In genomic region chr1:246329900-246330299, GRCh38 we compare ENCODE assay signal across 9 cellular contexts.
DNase-seq lines count a peak whose midpoint lies in the region; ATAC-seq, FAIRE-seq and TF ChIP-seq lines count a peak whose summit lies in the region.
"Had no signal": no experiment of that assay in that cellular context is flagged by ENCODE, and none has a peak within 500 bp of the region (broad histone marks: within the 10 kb centered on the region; RNA-seq: fewer than 3 reads in every experiment).

No MANE protein-coding gene starts in this region.

- no peak overlapping the region for H3K27ac Mint-ChIP-seq in activated naive CD8-positive, alpha-beta T cell treated with anti-CD3 and anti-CD28 coated beads, Interleukin-2, amount 10 ng/mL, durations not matched to agents 7 days and 5 days

- H3K9me3 Mint-ChIP-seq in activated naive CD8-positive, alpha-beta T cell treated with anti-CD3 and anti-CD28 coated beads, Interleukin-2, amount 10 ng/mL, durations not matched to agents 7 days and 5 days, result peaks cover 7% of the 10 kb centered on the region

- POLR2A ChIA-PET in activated naive CD8-positive, alpha-beta T cell treated with anti-CD3 and anti-CD28 coated beads, Interleukin-2, amount 10 ng/mL, durations not matched to agents 7 days and 5 days (lab: Charles Lee), result no interaction called here

- DNase-seq in GM18507 (ENCODE audit: extremely low spot score, insufficient read length, low read depth), result peak; percentile 36
- no peak for DNase-seq in activated naive CD8-positive, alpha-beta T cell treated with anti-CD3 and anti-CD28 coated beads, Interleukin-2, amount 10 ng/mL, durations not matched to agents 7 days and 5 days
- no peak for DNase-seq in cerebellar nuclear complex (lab: John Stamatoyannopoulos, UW)
- DNase-seq in H54 (ENCODE audit: insufficient read length, low spot score), result no peak
- DNase-seq in coronary artery (ENCODE audit: low spot score), result no peak
- DNase-seq: nucleus accumbens had no signal

- H3K4me1 Mint-ChIP-seq in activated naive CD8-positive, alpha-beta T cell treated with anti-CD3 and anti-CD28 coated beads, Interleukin-2, amount 10 ng/mL, durations not matched to agents 7 days and 5 days, result peaks cover 10% of the 10 kb centered on the region

- H3K27ac ChIP-seq in coronary artery, result no peak overlapping the region

- no peak for TF ChIP-seq CTCF in coronary artery (IDR thresholded peaks at IDR 0.05)

- peak overlapping the region; percentile 11 for H3K4me3 Mint-ChIP-seq in activated naive CD8-positive, alpha-beta T cell treated with anti-CD3 and anti-CD28 coated beads, Interleukin-2, amount 10 ng/mL, durations not matched to agents 7 days and 5 days

- no peak overlapping the region for H3K4me3 ChIP-seq in coronary artery

- peak; percentile 98 for ATAC-seq in GM19463 (IDR thresholded peaks at IDR 0.05; ENCODE audit: unreplicated experiment)
- ATAC-seq in HG03097 (IDR thresholded peaks at IDR 0.05; ENCODE audit: low FRiP score, unreplicated experiment), result peak; percentile 98
- peak; percentile 73 for ATAC-seq in activated naive CD8-positive, alpha-beta T cell treated with anti-CD3 and anti-CD28 coated beads, Interleukin-2, amount 10 ng/mL, durations not matched to agents 7 days and 5 days (ENCODE audit: low read depth)
- no peak for ATAC-seq in esophagus mucosa

- FAIRE-seq in GM18507 (lab: Jason Lieb, UNC) (peak; percentile 99), H54 (lab: Jason Lieb, UNC) (no peak)

- peaks cover 34% of the 10 kb centered on the region for H3K36me3 Mint-ChIP-seq in activated naive CD8-positive, alpha-beta T cell treated with anti-CD3 and anti-CD28 coated beads, Interleukin-2, amount 10 ng/mL, durations not matched to agents 7 days and 5 days

- no peaks in the 10 kb centered on the region for H3K27me3 Mint-ChIP-seq in activated naive CD8-positive, alpha-beta T cell treated with anti-CD3 and anti-CD28 coated beads, Interleukin-2, amount 10 ng/mL, durations not matched to agents 7 days and 5 days

- no peak for TF ChIP-seq POLR2A in H54 (IDR thresholded peaks at IDR 0.05; ENCODE audit: low read depth, low read length)
